ENCODE assay signal across 21 cellular contexts in the genomic region with DNA sequence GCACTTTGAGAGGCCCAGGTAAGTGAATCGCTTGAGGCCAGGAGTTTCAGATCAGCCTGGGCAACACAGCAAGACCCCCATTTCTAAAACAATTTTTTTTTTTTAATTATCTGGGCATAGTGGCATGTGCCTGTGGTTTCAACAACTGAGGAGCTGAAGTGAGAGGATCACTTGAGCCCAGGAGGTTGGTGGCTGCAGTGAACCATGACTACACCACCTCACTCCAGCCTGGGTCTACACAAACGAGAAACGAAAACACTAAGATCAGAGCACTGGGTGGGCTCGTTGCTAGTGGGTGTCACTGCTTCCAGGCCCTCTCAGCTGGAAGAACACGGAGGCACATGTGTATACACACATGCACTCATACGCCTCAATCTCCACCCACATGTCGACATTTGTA. TPM values are rescaled to one million over a fixed set of nuclear protein-coding genes. Genes with fewer than 3 reads are reported as not detected.
DNase-seq lines count a peak whose midpoint lies in the region; ATAC-seq, FAIRE-seq and TF ChIP-seq lines count a peak whose summit lies in the region.
"Had no signal": no experiment of that assay in that cellular context is flagged by ENCODE, and none has a peak within 500 bp of the region (broad histone marks: within the 10 kb centered on the region; RNA-seq: fewer than 3 reads in every experiment).

No MANE protein-coding gene starts in this region.

- H3K27ac ChIP-seq in BLaER1 (no peak overlapping the region), HepG2 (ENCODE audit: extremely low read length, insufficient read depth, low read length) (no peak overlapping the region), sigmoid colon (no peak overlapping the region)
- H3K27ac ChIP-seq: 22Rv1, GM23248 had no signal

- H3K4me1 ChIP-seq in BLaER1, result peaks cover 81% of the 10 kb centered on the region
- no peaks in the 10 kb centered on the region for H3K4me1 ChIP-seq in HepG2 (ENCODE audit: insufficient read depth, low read length)
- H3K4me1 ChIP-seq in sigmoid colon, result peaks cover 0 to 49% (median 37%) of the 10 kb centered on the region in 4 donors
- H3K4me1 ChIP-seq: Caco-2 had no signal

- DNase-seq in HepG2 (ENCODE audit: low spot score), result no peak
- DNase-seq in sigmoid colon, result peak; percentile 46
- no peak for DNase-seq in occipital lobe (lab: John Stamatoyannopoulos, UW)
- DNase-seq: C1 segment of cervical spinal cord; Caco-2; CD4-positive, CD25-positive, alpha-beta regulatory T cell; DMS153; DND-41; GM23248; H7; HCEC 1CT had no signal

- peaks cover 93% of the 10 kb centered on the region for H4K20me1 ChIP-seq in BLaER1
- H4K20me1 ChIP-seq in HepG2 (ENCODE audit: insufficient read depth, low read length), result peaks cover 12% of the 10 kb centered on the region

- H3K9ac ChIP-seq in BLaER1, result no peak overlapping the region
- no peak overlapping the region for H3K9ac ChIP-seq in HepG2 (ENCODE audit: insufficient read depth, low read depth, low read length)
- H3K9ac ChIP-seq: GM23248 had no signal

- H2AFZ ChIP-seq in HepG2 (ENCODE audit: low read length), result no peak overlapping the region
- H2AFZ ChIP-seq: GM23248 had no signal

- CTCF ChIA-PET in HepG2 (lab: Yijun Ruan, JAX; ENCODE audit: low intra/inter-chr PET ratio, low total read pairs), result no interaction called here

- TF ChIP-seq RAD21 in HepG2 (CRISPR knock-in tag; IDR thresholded peaks at IDR 0.05), result no peak

- peaks cover 8% of the 10 kb centered on the region for H3K79me2 ChIP-seq in HepG2 (ENCODE audit: insufficient read depth, low read length)

- no peak for TF ChIP-seq POLR2A in HepG2 (IDR thresholded peaks at IDR 0.05; ENCODE audit: insufficient read depth in 1 of 2, low read depth in 2 of 2, low read length in 2 of 2)
- no peak for TF ChIP-seq POLR2A in sigmoid colon (IDR thresholded peaks at IDR 0.05)

- H3K4me2 ChIP-seq in BLaER1 (peak overlapping the region; percentile 83), HepG2 (ENCODE audit: low read depth, low read length) (no peak overlapping the region)

- FAIRE-seq in HepG2 (lab: Jason Lieb, UNC), result no peak
- FAIRE-seq: A204.1, G401.6, GM12878, GM19239, H1 had no signal

- intact Hi-C loops in HepG2 (cut with micrococcal nuclease; ENCODE audit: unreplicated experiment) (no loop called here), sigmoid colon (cut with DNase I) (no loop called here)

- 92% methylated on average over 4 of the region's 7 CpGs for WGBS in HepG2 (ENCODE audit: low lambda C conversion rate)
- 79 to 82% methylated on average over 7 of the region's 7 CpGs for WGBS in sigmoid colon, 2 donors

- POLR2A ChIA-PET in HepG2 (lab: Yijun Ruan, JAX), result no interaction called here

- H3K4me3 ChIP-seq in BLaER1, result no peak overlapping the region
- H3K4me3 ChIP-seq in HepG2 (replicated peaks in 1 of 3; ENCODE audit: insufficient read depth in 1 of 3, low read depth in 2 of 3, low read length in 3 of 3), result no peak overlapping the region
- no peak overlapping the region for H3K4me3 ChIP-seq in sigmoid colon
- H3K4me3 ChIP-seq: GM12878, GM23248 had no signal

- in situ Hi-C loops in HepG2 (cut with HindIII; ENCODE audit: extremely low pct_ligation_motif_present, low pct_unique_long_range_greater_than_20kb), result no loop called here

- H3K9me3 ChIP-seq in BLaER1 (peaks cover 2% of the 10 kb centered on the region; the same call in 1 of the 2 replicates), HepG2 (ENCODE audit: low read length) (no peaks in the 10 kb centered on the region), sigmoid colon (no peaks in the 10 kb centered on the region)
- H3K9me3 ChIP-seq: Caco-2 had no signal

- TF ChIP-seq EP300 in HepG2 (IDR thresholded peaks at IDR 0.05; ENCODE audit: low read depth in 2 of 2, low read length in 2 of 2), result no peak
- TF ChIP-seq EP300 in HepG2 (CRISPR knock-in tag; IDR thresholded peaks at IDR 0.05; ENCODE audit: borderline replicate concordance), result no peak
- TF ChIP-seq EP300 in sigmoid colon (IDR thresholded peaks at IDR 0.05), result no peak

- H3K36me3 ChIP-seq in BLaER1 (no peaks in the 10 kb centered on the region; the same call in 1 of the 2 replicates), HepG2 (replicated peaks in 1 of 2; ENCODE audit: control insufficient read depth in 1 of 2, insufficient read depth in 2 of 2, low read length in 2 of 2) (no peaks in the 10 kb centered on the region), sigmoid colon (no peaks in the 10 kb centered on the region)

- no TSS peak for BruUV-seq in HepG2 (replicated peaks; lab: Mats Ljungman, UMichigan)

- ATAC-seq in HepG2 (no peak), HG02852 (IDR thresholded peaks at IDR 0.05; ENCODE audit: unreplicated experiment) (no peak), HG02884 (IDR thresholded peaks at IDR 0.05; ENCODE audit: unreplicated experiment) (no peak)
- ATAC-seq: CD8-positive, alpha-beta T cell; GM12878 had no signal

- H3K27me3 ChIP-seq in BLaER1 (no peaks in the 10 kb centered on the region), HepG2 (ENCODE audit: control insufficient read depth in 1 of 2, insufficient read depth in 2 of 2, low read length in 2 of 2) (no peaks in the 10 kb centered on the region), sigmoid colon (no peaks in the 10 kb centered on the region)

- TF ChIP-seq CTCF in HepG2 (CRISPR knock-in tag; IDR thresholded peaks at IDR 0.05) (no peak), sigmoid colon (IDR thresholded peaks at IDR 0.05) (no peak)

TF ChIP-seq in HepG2, 621 proteins besides CTCF, POLR2A, EP300 and RAD21:
- TF ChIP-seq HNRNPLL (IDR thresholded peaks at IDR 0.05; ENCODE audit: low read depth, low read length, poor library complexity, severe bottlenecking), result no peak
- TF ChIP-seq ZNF674 (CRISPR knock-in tag; IDR thresholded peaks at IDR 0.05; ENCODE audit: low read depth), result no peak
- TF ChIP-seq, protein P1, sequence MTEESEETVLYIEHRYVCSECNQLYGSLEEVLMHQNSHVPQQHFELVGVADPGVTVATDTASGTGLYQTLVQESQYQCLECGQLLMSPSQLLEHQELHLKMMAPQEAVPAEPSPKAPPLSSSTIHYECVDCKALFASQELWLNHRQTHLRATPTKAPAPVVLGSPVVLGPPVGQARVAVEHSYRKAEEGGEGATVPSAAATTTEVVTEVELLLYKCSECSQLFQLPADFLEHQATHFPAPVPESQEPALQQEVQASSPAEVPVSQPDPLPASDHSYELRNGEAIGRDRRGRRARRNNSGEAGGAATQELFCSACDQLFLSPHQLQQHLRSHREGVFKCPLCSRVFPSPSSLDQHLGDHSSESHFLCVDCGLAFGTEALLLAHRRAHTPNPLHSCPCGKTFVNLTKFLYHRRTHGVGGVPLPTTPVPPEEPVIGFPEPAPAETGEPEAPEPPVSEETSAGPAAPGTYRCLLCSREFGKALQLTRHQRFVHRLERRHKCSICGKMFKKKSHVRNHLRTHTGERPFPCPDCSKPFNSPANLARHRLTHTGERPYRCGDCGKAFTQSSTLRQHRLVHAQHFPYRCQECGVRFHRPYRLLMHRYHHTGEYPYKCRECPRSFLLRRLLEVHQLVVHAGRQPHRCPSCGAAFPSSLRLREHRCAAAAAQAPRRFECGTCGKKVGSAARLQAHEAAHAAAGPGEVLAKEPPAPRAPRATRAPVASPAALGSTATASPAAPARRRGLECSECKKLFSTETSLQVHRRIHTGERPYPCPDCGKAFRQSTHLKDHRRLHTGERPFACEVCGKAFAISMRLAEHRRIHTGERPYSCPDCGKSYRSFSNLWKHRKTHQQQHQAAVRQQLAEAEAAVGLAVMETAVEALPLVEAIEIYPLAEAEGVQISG (CRISPR knock-in tag; IDR thresholded peaks at IDR 0.05), result no peak
- TF ChIP-seq, protein P2, sequence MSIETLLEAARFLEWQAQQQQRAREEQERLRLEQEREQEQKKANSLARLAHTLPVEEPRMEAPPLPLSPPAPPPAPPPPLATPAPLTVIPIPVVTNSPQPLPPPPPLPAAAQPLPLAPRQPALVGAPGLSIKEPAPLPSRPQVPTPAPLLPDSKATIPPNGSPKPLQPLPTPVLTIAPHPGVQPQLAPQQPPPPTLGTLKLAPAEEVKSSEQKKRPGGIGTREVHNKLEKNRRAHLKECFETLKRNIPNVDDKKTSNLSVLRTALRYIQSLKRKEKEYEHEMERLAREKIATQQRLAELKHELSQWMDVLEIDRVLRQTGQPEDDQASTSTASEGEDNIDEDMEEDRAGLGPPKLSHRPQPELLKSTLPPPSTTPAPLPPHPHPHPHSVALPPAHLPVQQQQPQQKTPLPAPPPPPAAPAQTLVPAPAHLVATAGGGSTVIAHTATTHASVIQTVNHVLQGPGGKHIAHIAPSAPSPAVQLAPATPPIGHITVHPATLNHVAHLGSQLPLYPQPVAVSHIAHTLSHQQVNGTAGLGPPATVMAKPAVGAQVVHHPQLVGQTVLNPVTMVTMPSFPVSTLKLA (IDR thresholded peaks at IDR 0.05), result 0 out of 2 replicates have a peak, but pooled peaks have one; percentile 17
- no peak for TF ChIP-seq FOXA1 (IDR thresholded peaks at IDR 0.05)
- no peak for TF ChIP-seq FOXA1 (CRISPR knock-in tag; IDR thresholded peaks at IDR 0.05)
- no peak for TF ChIP-seq IKZF1 (IDR thresholded peaks at IDR 0.05)

RNA-seq across cellular contexts. Expression of a gene that starts 4.1 kb away (rescaled TPM):
- 21.8 and 22.3 TPM in 2 replicates for total RNA-seq in HepG2 (2016; rRNA removed; fragmentation: Illumina TruSeq; extraction: Trizol)
- total RNA-seq in HepG2 (2016; cell fraction: cytosol; rRNA removed; fragmentation: Illumina TruSeq; extraction: Trizol; ENCODE audit: low read depth), result 10.4 and 12.3 TPM in 2 replicates
- total RNA-seq in HepG2 (2016; cell fraction: insoluble cytoplasmic fraction; rRNA removed; fragmentation: Illumina TruSeq; extraction: Trizol), result 21.2 and 23.8 TPM in 2 replicates
- 16.9 and 20.1 TPM in 2 replicates for total RNA-seq in HepG2 (2016; cell fraction: membrane; rRNA removed; fragmentation: Illumina TruSeq; extraction: Trizol)
- total RNA-seq in HepG2 (2016; cell fraction: nucleus; rRNA removed; fragmentation: Illumina TruSeq; extraction: Trizol), result 12.2 and 12.9 TPM in 2 replicates
- 27.7 and 37.6 TPM in 2 replicates for polyA plus RNA-seq in HepG2 (2011; rRNA removed)
- polyA plus RNA-seq in HepG2 (2011; cell fraction: cytosol; rRNA removed), result 24.6 and 33.1 TPM in 2 replicates
- polyA plus RNA-seq in HepG2 (2011; cell fraction: nucleus; rRNA removed), result 72.4 and 74.8 TPM in 2 replicates
- 15.8 and 25.3 TPM in 2 replicates for polyA plus RNA-seq in HepG2 (2012)
- 8.6 and 10.0 TPM in 2 replicates for polyA plus RNA-seq in HepG2 (2016; cell fraction: cytosol; fragmentation: Illumina TruSeq; extraction: Trizol; ENCODE audit: low read depth)
- polyA plus RNA-seq in HepG2 (2016; cell fraction: insoluble cytoplasmic fraction; fragmentation: Illumina TruSeq; extraction: Trizol; ENCODE audit: low read depth), result 23.8 and 24.4 TPM in 2 replicates
- 15.0 and 16.7 TPM in 2 replicates for polyA plus RNA-seq in HepG2 (2016; cell fraction: membrane; fragmentation: Illumina TruSeq; extraction: Trizol; ENCODE audit: low read depth)
- polyA plus RNA-seq in HepG2 (2016; cell fraction: nucleus; fragmentation: Illumina TruSeq; extraction: Trizol; ENCODE audit: insufficient read depth, low read depth), result 23.4 and 24.8 TPM in 2 replicates
- polyA minus RNA-seq in HepG2 (2011; rRNA and poly(A)+ RNA removed; ENCODE audit: low replicate concordance), result 21.3 and 36.0 TPM in 2 replicates
- polyA minus RNA-seq in HepG2 (2011; cell fraction: cytosol; rRNA and poly(A)+ RNA removed), result 7.4 and 16.7 TPM in 2 replicates
- polyA minus RNA-seq in HepG2 (2011; cell fraction: nucleus; rRNA and poly(A)+ RNA removed), result 8.7 and 9.8 TPM in 2 replicates
- total RNA-seq in sigmoid colon, result 10 to 100 TPM; 68.6 to 88.9 (median 71.5) TPM
- polyA plus RNA-seq in sigmoid colon, result 10 to 100 TPM; 46.2 to 55.0 (median 53.5) TPM
- 13.7 TPM for total RNA-seq in occipital lobe
